Comparison of ENCODE assay signal across 8 cellular contexts in the genomic region with DNA sequence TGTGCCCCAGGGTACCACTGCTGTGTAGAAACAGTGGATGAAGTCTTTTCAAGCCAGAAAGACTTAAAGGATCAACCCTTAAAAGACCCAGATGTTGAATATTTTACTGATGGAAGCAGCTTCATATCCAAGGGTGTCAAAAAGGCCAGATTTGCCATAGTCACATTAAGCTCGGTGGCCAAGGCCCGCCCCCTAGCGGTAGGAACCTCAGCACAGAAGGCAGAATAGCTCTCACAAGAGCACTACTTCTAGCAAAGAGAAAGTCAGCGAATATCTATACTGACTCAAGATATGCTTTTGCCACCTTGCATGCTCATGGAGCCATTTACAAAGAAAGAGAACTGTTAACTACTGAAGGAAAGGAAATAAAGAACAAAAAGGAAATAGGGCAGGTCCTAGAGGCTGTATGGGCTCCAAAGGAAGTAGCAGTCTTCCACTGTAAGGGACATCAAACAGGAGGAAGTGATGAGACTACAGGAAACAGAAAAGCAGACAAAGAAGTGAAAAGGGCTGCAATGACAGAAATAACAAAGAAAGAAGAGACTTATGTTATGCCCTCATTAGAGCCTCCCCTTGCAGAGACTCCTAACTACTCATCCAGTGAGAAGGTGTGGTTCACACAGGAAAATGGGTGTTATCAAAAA.
DNase-seq lines count a peak whose midpoint lies in the region; ATAC-seq and TF ChIP-seq lines count a peak whose summit lies in the region.

No MANE protein-coding gene starts in this region.

- ATAC-seq in HCT116 = no peak
- ATAC-seq in stimulated activated memory B cell treated with anti-CD40 and anti-IgM and Interleukin-4, amounts not matched to agents 10 μg/mL and 1 μg/mL and 100 μg/mL, for 72 hours = no peak

- RAD21 ChIA-PET in HCT116 (lab: Charles Lee; ENCODE audit: low non-redundant PET in 1 of 2, low total read pairs in 2 of 2, uncharacterized antibody in 2 of 2, unreplicated experiment in 2 of 2) = no interaction called here

- H3K9ac ChIP-seq in mammary epithelial cell (ENCODE audit: insufficient read depth, low read length) (no peak overlapping the region), HCT116 (ENCODE audit: low read length) (no peak overlapping the region)

- H3K79me2 ChIP-seq in mammary epithelial cell (ENCODE audit: insufficient read depth, low read length) (no peaks in the 10 kb centered on the region), HCT116 (ENCODE audit: insufficient read depth, low read length) (no peaks in the 10 kb centered on the region)

- POLR2A ChIA-PET in MCF 10A (lab: Yijun Ruan, JAX) = no interaction called here
- POLR2A ChIA-PET in HCT116 (lab: Charles Lee) = no interaction called here

- H3K4me1 Mint-ChIP-seq in MCF 10A (ENCODE audit: insufficient read depth, unreplicated experiment) = no peaks in the 10 kb centered on the region
- peaks cover 57% of the 10 kb centered on the region for H3K4me1 Mint-ChIP-seq in stimulated activated memory B cell treated with anti-CD40 and anti-IgM and Interleukin-4, amounts not matched to agents 10 μg/mL and 1 μg/mL and 100 μg/mL, for 72 hours

- intact Hi-C loops in MCF 10A (cut with micrococcal nuclease) = no loop called here
- intact Hi-C loops in mammary epithelial cell (cut with micrococcal nuclease) = no loop called here
- intact Hi-C loops in HCT116 (cut with micrococcal nuclease) = no loop called here

- dilution Hi-C loops in mammary epithelial cell (cut with HindIII; ENCODE audit: low sequenced_read_pairs) = no loop called here

- H3K4me1 ChIP-seq in mammary epithelial cell (ENCODE audit: insufficient read depth, low read length) (no peaks in the 10 kb centered on the region), HCT116 (ENCODE audit: control insufficient read depth in 1 of 2, insufficient read depth in 2 of 2, low read length in 2 of 2) (no peaks in the 10 kb centered on the region), iPS DF 6.9 (ENCODE audit: control insufficient read depth, insufficient read depth, low read length) (no peaks in the 10 kb centered on the region)

- no peak for TF ChIP-seq POLR2A in HCT116 (IDR thresholded peaks at IDR 0.05; ENCODE audit: borderline replicate concordance, extremely low read depth, insufficient read depth, insufficient read length)

- H3K9me3 ChIP-seq in mammary epithelial cell (replicated peaks; ENCODE audit: insufficient read depth, low read length) = peaks cover 3% of the 10 kb centered on the region
- peaks cover 4 to 32% of the 10 kb centered on the region in 2 experiments; a peak in 2 of 4 replicates for H3K9me3 ChIP-seq in HCT116 (ENCODE audit: control insufficient read depth in 1 of 2, insufficient read depth in 1 of 2, low read depth in 1 of 2, low read length in 2 of 2)
- H3K9me3 ChIP-seq in iPS DF 6.9 (ENCODE audit: control insufficient read depth, insufficient read depth, low read length) = no peaks in the 10 kb centered on the region; the same call in 1 of the 2 replicates

- H3K9me3 Mint-ChIP-seq in MCF 10A (ENCODE audit: unreplicated experiment) = peaks cover 8% of the 10 kb centered on the region
- no peaks in the 10 kb centered on the region for H3K9me3 Mint-ChIP-seq in stimulated activated memory B cell treated with anti-CD40 and anti-IgM and Interleukin-4, amounts not matched to agents 10 μg/mL and 1 μg/mL and 100 μg/mL, for 72 hours

- H4K20me1 ChIP-seq in mammary epithelial cell (ENCODE audit: insufficient read depth, low read length) (no peaks in the 10 kb centered on the region), HCT116 (ENCODE audit: insufficient read depth) (no peaks in the 10 kb centered on the region)

- no TSS peak for BruUV-seq in MCF 10A (replicated peaks; lab: Mats Ljungman, UMichigan)
- no TSS peak for BruUV-seq in mammary epithelial cell (replicated peaks; lab: Mats Ljungman, UMichigan)
- BruUV-seq in HCT116 (replicated peaks; lab: Mats Ljungman, UMichigan) = no TSS peak

- TF ChIP-seq RAD21 in HCT116 (IDR thresholded peaks at IDR 0.05; ENCODE audit: low read depth) = no peak

- H3K27ac ChIP-seq in mammary epithelial cell (ENCODE audit: insufficient read depth, low read depth, low read length) (no peak overlapping the region), HCT116 (ENCODE audit: low read depth, low read length) (no peak overlapping the region), iPS DF 6.9 (ENCODE audit: low read length) (no peak overlapping the region)

- no peak overlapping the region for H2AFZ ChIP-seq in mammary epithelial cell (ENCODE audit: low read depth, low read length)
- no peak overlapping the region for H2AFZ ChIP-seq in HCT116 (ENCODE audit: low read depth, low read length, poor library complexity, severe bottlenecking)

- no peak overlapping the region for H3K4me3 Mint-ChIP-seq in MCF 10A (ENCODE audit: unreplicated experiment)
- no peak overlapping the region for H3K4me3 Mint-ChIP-seq in stimulated activated memory B cell treated with anti-CD40 and anti-IgM and Interleukin-4, amounts not matched to agents 10 μg/mL and 1 μg/mL and 100 μg/mL, for 72 hours

- H3K27ac Mint-ChIP-seq in MCF 10A (ENCODE audit: low read depth, unreplicated experiment) = no peak overlapping the region
- H3K27ac Mint-ChIP-seq in stimulated activated memory B cell treated with anti-CD40 and anti-IgM and Interleukin-4, amounts not matched to agents 10 μg/mL and 1 μg/mL and 100 μg/mL, for 72 hours = no peak overlapping the region

- WGBS in mammary epithelial cell (ENCODE audit: low coverage, missing lambda C conversion rate) = 94% methylated on average over 4 of the region's 4 CpGs
- no CpG with 5 or more reads among the region's 4 CpGs for WGBS in iPS DF 6.9 (ENCODE audit: insufficient coverage, insufficient read length)

- H3K4me3 ChIP-seq in mammary epithelial cell (replicated peaks in 1 of 3; ENCODE audit: insufficient read depth in 1 of 3, low read depth in 2 of 3, low read length in 3 of 3) (no peak overlapping the region), HCT116 (replicated peaks in 1 of 2; ENCODE audit: low read depth in 1 of 2, low read length in 2 of 2) (no peak overlapping the region), iPS DF 6.9 (ENCODE audit: low read length) (no peak overlapping the region)

- no peaks in the 10 kb centered on the region for H3K27me3 Mint-ChIP-seq in MCF 10A (ENCODE audit: insufficient read depth, unreplicated experiment)
- H3K27me3 Mint-ChIP-seq in stimulated activated memory B cell treated with anti-CD40 and anti-IgM and Interleukin-4, amounts not matched to agents 10 μg/mL and 1 μg/mL and 100 μg/mL, for 72 hours = no peaks in the 10 kb centered on the region

- CTCF ChIA-PET in MCF 10A (lab: Yijun Ruan, JAX) = interaction anchor here (0.6 to 1.5 kb wide), 6 partner anchors 9 to 1556 kb away, joined by 3 to 5 read pairs (median 3); no protein-coding TSS in a partner anchor
- CTCF ChIA-PET in mammary epithelial cell (lab: Charles Lee; ENCODE audit: low non-redundant PET) = interaction anchor here (0.5 to 0.6 kb wide), 2 partner anchors 66 to 939 kb away, joined by 3 to 5 read pairs; no protein-coding TSS in a partner anchor
- CTCF ChIA-PET in HCT116 (lab: Charles Lee) = no interaction called here

- H3K27me3 ChIP-seq in mammary epithelial cell (ENCODE audit: insufficient read depth, low read length) = no peaks in the 10 kb centered on the region
- H3K27me3 ChIP-seq in HCT116 (ENCODE audit: insufficient read depth, low read length) = no peaks in the 10 kb centered on the region
- H3K27me3 ChIP-seq in iPS DF 6.9 (ENCODE audit: control insufficient read depth, insufficient read depth, low read length) = no peaks in the 10 kb centered on the region

- DNase-seq in MCF 10A (ENCODE audit: unreplicated experiment) (peak; percentile 66), mammary epithelial cell (no peak), HCT116 (ENCODE audit: low read depth, low spot score) (no peak), MV-4-11 (lab: John Stamatoyannopoulos, UW) (peak; percentile 28), iPS DF 6.9 (ENCODE audit: low read depth, low spot score) (peak; percentile 33)
- peak; percentile 67 for DNase-seq in activated CD8-positive, alpha-beta memory T cell treated with anti-CD3 and anti-CD28 coated beads for 24 hours
- DNase-seq in stimulated activated CD8-positive, alpha-beta memory T cell treated with anti-CD3 and anti-CD28 coated beads, Interleukin-4, amount 100 ng/mL, for 48 hours = peak; percentile 71

- in situ Hi-C loops in mammary epithelial cell (cut with MboI; ENCODE audit: low sequenced_read_pairs in 2 of 2) = no loop called here

- TF ChIP-seq CTCF in MCF 10A (IDR thresholded peaks at IDR 0.05; ENCODE audit: unreplicated experiment) = peak; percentile 63
- peak in 1 of 2 donors; percentile 31 for TF ChIP-seq CTCF in mammary epithelial cell (conservative IDR thresholded peaks at IDR 0.05 in 1 of 2, IDR thresholded peaks at IDR 0.05 in 1 of 2; ENCODE audit: extremely low read depth in 1 of 2, insufficient read depth in 1 of 2, low read depth in 1 of 2, low read length in 2 of 2)
- TF ChIP-seq CTCF in HCT116 (IDR thresholded peaks at IDR 0.05 in 2 of 3, conservative IDR thresholded peaks at IDR 0.05 in 1 of 3; ENCODE audit: borderline replicate concordance in 1 of 3, insufficient read depth in 1 of 3, low read depth in 2 of 3, low read length in 2 of 3) = peak in 2 of 3 experiments; percentile 37 to 40; a peak in 4 of 6 replicates

- H3K36me3 ChIP-seq in mammary epithelial cell (ENCODE audit: insufficient read depth, low read length) (no peaks in the 10 kb centered on the region), HCT116 (ENCODE audit: control insufficient read depth in 1 of 2, insufficient read depth in 2 of 2, low read length in 2 of 2) (no peaks in the 10 kb centered on the region), iPS DF 6.9 (ENCODE audit: control insufficient read depth, insufficient read depth, low read length) (no peaks in the 10 kb centered on the region)

- H3K9me2 ChIP-seq in HCT116 (ENCODE audit: insufficient read depth) = no peaks in the 10 kb centered on the region

- H3K4me2 ChIP-seq in mammary epithelial cell (ENCODE audit: insufficient read depth, low read depth, low read length) (no peak overlapping the region), HCT116 (ENCODE audit: low read length) (no peak overlapping the region)

- no peaks in the 10 kb centered on the region for H3K36me3 Mint-ChIP-seq in MCF 10A (ENCODE audit: insufficient read depth, unreplicated experiment)
- H3K36me3 Mint-ChIP-seq in stimulated activated memory B cell treated with anti-CD40 and anti-IgM and Interleukin-4, amounts not matched to agents 10 μg/mL and 1 μg/mL and 100 μg/mL, for 72 hours = no peaks in the 10 kb centered on the region

TF ChIP-seq in HCT116, 20 proteins besides CTCF, POLR2A, EP300 and RAD21 (continues in another document):
- TF ChIP-seq CBX3 (IDR thresholded peaks at IDR 0.05; ENCODE audit: low read depth) = no peak
- TF ChIP-seq EZH2phosphoT487 (IDR thresholded peaks at IDR 0.05; ENCODE audit: borderline replicate concordance) = no peak
- no peak for TF ChIP-seq EGR1 (IDR thresholded peaks at IDR 0.05; ENCODE audit: low read depth)
- TF ChIP-seq POLR2AphosphoS5 (IDR thresholded peaks at IDR 0.05; ENCODE audit: low read depth, low read length) = no peak
- no peak for TF ChIP-seq ZNF274 (IDR thresholded peaks at IDR 0.05; ENCODE audit: low read depth, low read length)
- TF ChIP-seq FOSL1 (IDR thresholded peaks at IDR 0.05; ENCODE audit: low read depth) = no peak
- TF ChIP-seq SIN3A (IDR thresholded peaks at IDR 0.05; ENCODE audit: low read depth) = no peak
- TF ChIP-seq ZFX (IDR thresholded peaks at IDR 0.05) = no peak
- TF ChIP-seq CEBPB (IDR thresholded peaks at IDR 0.05; ENCODE audit: low read depth) = no peak

Comparison
In these comparisons a context has a peak if more than half of its experiments do, and no peak if none do; other contexts are left out.
1. DNase-seq: peak in MCF 10A (single experiment), MV-4-11 (single experiment), activated CD8-positive, alpha-beta memory T cell treated with anti-CD3 and anti-CD28 coated beads for 24 hours (single experiment), iPS DF 6.9 (single experiment) and stimulated activated CD8-positive, alpha-beta memory T cell treated with anti-CD3 and anti-CD28 coated beads, Interleukin-4, amount 100 ng/mL, for 48 hours (single experiment); none in mammary epithelial cell (single experiment) and HCT116 (single experiment).